ENCODE assay signal across 8 cellular contexts in the genomic region with DNA sequence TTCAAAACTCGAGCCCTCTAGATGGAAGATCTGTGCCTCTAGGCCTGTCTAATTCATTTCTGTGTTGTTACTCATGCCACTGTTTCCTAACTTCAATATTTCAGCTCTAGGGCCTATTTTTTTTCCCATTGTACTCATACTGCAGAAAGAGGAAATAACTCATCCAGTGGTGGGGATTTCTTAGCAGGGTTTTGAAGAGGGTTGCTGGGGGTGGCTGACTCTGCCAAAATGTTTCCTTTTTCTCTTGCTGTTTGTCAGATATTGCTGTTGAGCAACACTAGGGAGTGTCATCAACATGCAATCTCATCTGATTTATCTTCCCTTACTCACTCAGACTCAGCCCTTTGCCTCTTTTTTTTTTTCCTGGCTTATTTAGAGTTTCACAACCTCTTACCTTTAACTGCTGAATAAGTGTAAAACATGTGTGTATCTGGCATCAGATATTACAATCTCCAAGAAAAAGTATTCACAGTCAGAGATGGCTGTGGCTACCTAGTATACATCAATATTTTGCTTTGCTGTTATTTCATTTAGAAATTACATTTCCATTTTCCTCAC.
A peak's percentile ranks its signal among the peaks of the same experiment; 100 is the strongest.
DNase-seq lines count a peak whose midpoint lies in the region; ATAC-seq and TF ChIP-seq lines count a peak whose summit lies in the region.

No MANE protein-coding gene starts in this region.

- TF ChIP-seq CTCF in Peyer's patch (IDR thresholded peaks at IDR 0.05), result no peak

- H3K4me3 ChIP-seq in Peyer's patch, result no peak overlapping the region

- H3K4me1 ChIP-seq in Peyer's patch, result peaks cover 0 to 18% (median 0%) of the 10 kb centered on the region in 4 donors

- no peaks in the 10 kb centered on the region for H3K36me3 ChIP-seq in Peyer's patch

- DNase-seq in Peyer's patch (peak in 2 of 3 donors; percentile 25 to 72), amniotic epithelial cell (ENCODE audit: low read depth) (peak; percentile 100), kidney glomerular epithelial cell (lab: John Stamatoyannopoulos, UW) (peak; percentile 88), ACHN (no peak), NCI-H1417 treated with DMSO at 0.1 percent for 48 hours (lab: John Stamatoyannopoulos, UW) (no peak)
- peak; percentile 28 to 63 (median 52) for DNase-seq in stimulated activated CD4-positive, alpha-beta T cell treated with anti-CD3 and anti-CD28 coated beads, TNF-alpha, amount 100 ng/mL, for 24 hours (ENCODE audit: low read depth in 3 of 3)

- no peaks in the 10 kb centered on the region for H3K27me3 ChIP-seq in Peyer's patch

- peak; percentile 32 for ATAC-seq in GM21786 (IDR thresholded peaks at IDR 0.05; ENCODE audit: unreplicated experiment)
- no peak for ATAC-seq in GM19328 (IDR thresholded peaks at IDR 0.05; ENCODE audit: unreplicated experiment)

- in situ Hi-C loops in ACHN (cut with HindIII; ENCODE audit: low pct_ligation_motif_present, low pct_unique_long_range_greater_than_20kb, low sequenced_read_pairs), result no loop called here

- H3K27ac ChIP-seq in Peyer's patch, result peak overlapping the region; percentile 13 to 66 (median 44)

- no peaks in the 10 kb centered on the region for H3K9me3 ChIP-seq in Peyer's patch

- TF ChIP-seq POLR2A in Peyer's patch (IDR thresholded peaks at IDR 0.05), result no peak

Comparison
In these comparisons a context has a peak if more than half of its experiments do, and no peak if none do; other contexts are left out.
1. DNase-seq: peak in Peyer's patch (2 of 3), amniotic epithelial cell (single experiment), kidney glomerular epithelial cell (single experiment) and stimulated activated CD4-positive, alpha-beta T cell treated with anti-CD3 and anti-CD28 coated beads, TNF-alpha, amount 100 ng/mL, for 24 hours (3 of 3); none in ACHN (single experiment) and NCI-H1417 treated with DMSO at 0.1 percent for 48 hours (single experiment).